ENCODE assay signal across 1 cellular context in the genomic region with DNA sequence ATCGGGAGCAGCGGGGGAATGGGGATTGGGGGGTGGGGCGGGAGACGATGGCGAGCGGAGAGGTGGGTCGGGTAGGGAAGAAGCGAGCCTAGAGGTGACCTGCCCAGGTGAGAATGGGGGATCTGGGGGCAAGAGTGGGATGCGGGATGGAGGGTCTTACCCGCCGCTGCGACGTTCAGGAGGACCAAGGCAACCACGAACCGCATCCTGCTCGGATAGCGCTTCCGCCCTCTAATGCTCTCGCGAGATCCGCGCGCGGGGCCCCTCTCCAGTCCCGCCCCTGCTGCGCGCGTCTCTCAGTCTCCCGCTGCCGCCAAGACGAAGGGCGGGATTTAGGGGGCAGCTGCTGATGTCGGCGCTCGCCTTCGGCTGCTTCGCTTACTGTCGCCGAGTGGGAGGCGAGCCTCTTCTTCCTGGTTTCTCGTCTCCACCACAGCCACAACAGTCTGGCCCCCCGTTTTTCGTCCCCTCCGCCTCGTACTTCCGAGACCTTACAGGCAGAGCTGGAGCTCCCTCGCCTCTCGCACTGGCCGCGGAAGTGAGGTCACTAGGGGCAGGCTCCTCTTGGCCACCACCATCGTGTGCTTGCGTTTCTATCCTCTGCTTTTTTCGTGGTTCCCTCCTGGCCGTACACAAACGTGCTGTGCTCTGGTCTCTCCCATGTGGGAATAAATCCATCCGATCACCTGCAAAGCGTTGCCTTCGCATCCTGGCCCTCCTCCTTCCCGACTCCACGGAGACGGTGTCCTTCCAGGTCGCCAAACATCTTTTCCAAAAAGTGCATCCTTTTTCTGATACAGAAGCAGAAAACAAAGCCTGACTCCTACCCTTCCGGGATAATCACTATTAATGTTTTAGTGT.
TF ChIP-seq lines count a peak whose summit lies in the region.

A gene (minus strand): TSS at position 233 of the 861 bp plus-strand sequence. CDS start 27 bp downstream, at position 206.

TF ChIP-seq in GM12878, 131 proteins besides CTCF, POLR2A, EP300 and RAD21 (continued from another document and continues in another):
- TF ChIP-seq, protein P1, sequence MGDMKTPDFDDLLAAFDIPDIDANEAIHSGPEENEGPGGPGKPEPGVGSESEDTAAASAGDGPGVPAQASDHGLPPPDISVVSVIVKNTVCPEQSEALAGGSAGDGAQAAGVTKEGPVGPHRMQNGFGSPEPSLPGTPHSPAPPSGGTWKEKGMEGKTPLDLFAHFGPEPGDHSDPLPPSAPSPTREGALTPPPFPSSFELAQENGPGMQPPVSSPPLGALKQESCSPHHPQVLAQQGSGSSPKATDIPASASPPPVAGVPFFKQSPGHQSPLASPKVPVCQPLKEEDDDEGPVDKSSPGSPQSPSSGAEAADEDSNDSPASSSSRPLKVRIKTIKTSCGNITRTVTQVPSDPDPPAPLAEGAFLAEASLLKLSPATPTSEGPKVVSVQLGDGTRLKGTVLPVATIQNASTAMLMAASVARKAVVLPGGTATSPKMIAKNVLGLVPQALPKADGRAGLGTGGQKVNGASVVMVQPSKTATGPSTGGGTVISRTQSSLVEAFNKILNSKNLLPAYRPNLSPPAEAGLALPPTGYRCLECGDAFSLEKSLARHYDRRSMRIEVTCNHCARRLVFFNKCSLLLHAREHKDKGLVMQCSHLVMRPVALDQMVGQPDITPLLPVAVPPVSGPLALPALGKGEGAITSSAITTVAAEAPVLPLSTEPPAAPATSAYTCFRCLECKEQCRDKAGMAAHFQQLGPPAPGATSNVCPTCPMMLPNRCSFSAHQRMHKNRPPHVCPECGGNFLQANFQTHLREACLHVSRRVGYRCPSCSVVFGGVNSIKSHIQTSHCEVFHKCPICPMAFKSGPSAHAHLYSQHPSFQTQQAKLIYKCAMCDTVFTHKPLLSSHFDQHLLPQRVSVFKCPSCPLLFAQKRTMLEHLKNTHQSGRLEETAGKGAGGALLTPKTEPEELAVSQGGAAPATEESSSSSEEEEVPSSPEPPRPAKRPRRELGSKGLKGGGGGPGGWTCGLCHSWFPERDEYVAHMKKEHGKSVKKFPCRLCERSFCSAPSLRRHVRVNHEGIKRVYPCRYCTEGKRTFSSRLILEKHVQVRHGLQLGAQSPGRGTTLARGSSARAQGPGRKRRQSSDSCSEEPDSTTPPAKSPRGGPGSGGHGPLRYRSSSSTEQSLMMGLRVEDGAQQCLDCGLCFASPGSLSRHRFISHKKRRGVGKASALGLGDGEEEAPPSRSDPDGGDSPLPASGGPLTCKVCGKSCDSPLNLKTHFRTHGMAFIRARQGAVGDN (IDR thresholded peaks at IDR 0.05), result peak; percentile 92
- TF ChIP-seq RCOR1 (conservative IDR thresholded peaks at IDR 0.05; ENCODE audit: low read depth, low read length) (peak; percentile 94; the same call in 1 of the 2 replicates), MYC (IDR thresholded peaks at IDR 0.05; ENCODE audit: insufficient read depth, insufficient read length, insufficient replicate concordance, low read length, severe bottlenecking) (no peak), NFYA (IDR thresholded peaks at IDR 0.05; ENCODE audit: borderline replicate concordance, low read depth, low read length) (no peak), TCF12 (IDR thresholded peaks at IDR 0.05; ENCODE audit: low read depth, low read length) (peak; percentile 77), NRF1 (conservative IDR thresholded peaks at IDR 0.05; ENCODE audit: low read depth, low read length) (0 out of 2 replicates have a peak, but pooled peaks have one; percentile 26), RBBP5 (conservative IDR thresholded peaks at IDR 0.05) (no peak), MTA3 (IDR thresholded peaks at IDR 0.05; ENCODE audit: borderline replicate concordance, low read length) (no peak; the same call in 1 of the 2 replicates), RUNX3 (IDR thresholded peaks at IDR 0.05; ENCODE audit: low read length) (peak; percentile 82), IKZF1 (conservative IDR thresholded peaks at IDR 0.05) (peak; percentile 70), BRCA1 (IDR thresholded peaks at IDR 0.05; ENCODE audit: low read depth, low read length) (peak; percentile 89), ZNF274 (IDR thresholded peaks at IDR 0.05; ENCODE audit: insufficient read depth, insufficient read length) (no peak), SMC3 (IDR thresholded peaks at IDR 0.05; ENCODE audit: borderline replicate concordance, low read length) (no peak), JUNB (IDR thresholded peaks at IDR 0.05) (no peak), MTA2 (IDR thresholded peaks at IDR 0.05; ENCODE audit: low read depth) (0 out of 2 replicates have a peak, but pooled peaks have one; percentile 29), HDAC6 (IDR thresholded peaks at IDR 0.05; ENCODE audit: unreplicated experiment) (peak; percentile 75), POU2F2 (IDR thresholded peaks at IDR 0.05; ENCODE audit: borderline replicate concordance, low read depth, low read length) (peak; percentile 72; the same call in 2 of the 3 replicates), MEF2A (IDR thresholded peaks at IDR 0.05; ENCODE audit: insufficient read depth, low read depth, low read length) (peak; percentile 34; the same call in 1 of the 2 replicates), GATAD2B (conservative IDR thresholded peaks at IDR 0.05; ENCODE audit: low read depth) (peak; percentile 79; the same call in 1 of the 2 replicates), MEF2B (IDR thresholded peaks at IDR 0.05; ENCODE audit: partially characterized antibody, poor library complexity, severe bottlenecking) (no peak), BCL11A (IDR thresholded peaks at IDR 0.05; ENCODE audit: low read depth, low read length) (no peak), ZNF217 (IDR thresholded peaks at IDR 0.05) (no peak), SMAD1 (IDR thresholded peaks at IDR 0.05; ENCODE audit: low read depth, partially characterized antibody) (peak; percentile 91), JUND (IDR thresholded peaks at IDR 0.05; ENCODE audit: low read depth, low read length) (no peak)
- TF ChIP-seq, protein P2, sequence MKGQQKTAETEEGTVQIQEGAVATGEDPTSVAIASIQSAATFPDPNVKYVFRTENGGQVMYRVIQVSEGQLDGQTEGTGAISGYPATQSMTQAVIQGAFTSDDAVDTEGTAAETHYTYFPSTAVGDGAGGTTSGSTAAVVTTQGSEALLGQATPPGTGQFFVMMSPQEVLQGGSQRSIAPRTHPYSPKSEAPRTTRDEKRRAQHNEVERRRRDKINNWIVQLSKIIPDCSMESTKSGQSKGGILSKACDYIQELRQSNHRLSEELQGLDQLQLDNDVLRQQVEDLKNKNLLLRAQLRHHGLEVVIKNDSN (IDR thresholded peaks at IDR 0.05; ENCODE audit: borderline replicate concordance, extremely low read length, insufficient read depth, low read depth, low read length), result no peak
- TF ChIP-seq, protein P3, sequence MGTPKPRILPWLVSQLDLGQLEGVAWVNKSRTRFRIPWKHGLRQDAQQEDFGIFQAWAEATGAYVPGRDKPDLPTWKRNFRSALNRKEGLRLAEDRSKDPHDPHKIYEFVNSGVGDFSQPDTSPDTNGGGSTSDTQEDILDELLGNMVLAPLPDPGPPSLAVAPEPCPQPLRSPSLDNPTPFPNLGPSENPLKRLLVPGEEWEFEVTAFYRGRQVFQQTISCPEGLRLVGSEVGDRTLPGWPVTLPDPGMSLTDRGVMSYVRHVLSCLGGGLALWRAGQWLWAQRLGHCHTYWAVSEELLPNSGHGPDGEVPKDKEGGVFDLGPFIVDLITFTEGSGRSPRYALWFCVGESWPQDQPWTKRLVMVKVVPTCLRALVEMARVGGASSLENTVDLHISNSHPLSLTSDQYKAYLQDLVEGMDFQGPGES (IDR thresholded peaks at IDR 0.05), result no peak
- TF ChIP-seq, protein P4, sequence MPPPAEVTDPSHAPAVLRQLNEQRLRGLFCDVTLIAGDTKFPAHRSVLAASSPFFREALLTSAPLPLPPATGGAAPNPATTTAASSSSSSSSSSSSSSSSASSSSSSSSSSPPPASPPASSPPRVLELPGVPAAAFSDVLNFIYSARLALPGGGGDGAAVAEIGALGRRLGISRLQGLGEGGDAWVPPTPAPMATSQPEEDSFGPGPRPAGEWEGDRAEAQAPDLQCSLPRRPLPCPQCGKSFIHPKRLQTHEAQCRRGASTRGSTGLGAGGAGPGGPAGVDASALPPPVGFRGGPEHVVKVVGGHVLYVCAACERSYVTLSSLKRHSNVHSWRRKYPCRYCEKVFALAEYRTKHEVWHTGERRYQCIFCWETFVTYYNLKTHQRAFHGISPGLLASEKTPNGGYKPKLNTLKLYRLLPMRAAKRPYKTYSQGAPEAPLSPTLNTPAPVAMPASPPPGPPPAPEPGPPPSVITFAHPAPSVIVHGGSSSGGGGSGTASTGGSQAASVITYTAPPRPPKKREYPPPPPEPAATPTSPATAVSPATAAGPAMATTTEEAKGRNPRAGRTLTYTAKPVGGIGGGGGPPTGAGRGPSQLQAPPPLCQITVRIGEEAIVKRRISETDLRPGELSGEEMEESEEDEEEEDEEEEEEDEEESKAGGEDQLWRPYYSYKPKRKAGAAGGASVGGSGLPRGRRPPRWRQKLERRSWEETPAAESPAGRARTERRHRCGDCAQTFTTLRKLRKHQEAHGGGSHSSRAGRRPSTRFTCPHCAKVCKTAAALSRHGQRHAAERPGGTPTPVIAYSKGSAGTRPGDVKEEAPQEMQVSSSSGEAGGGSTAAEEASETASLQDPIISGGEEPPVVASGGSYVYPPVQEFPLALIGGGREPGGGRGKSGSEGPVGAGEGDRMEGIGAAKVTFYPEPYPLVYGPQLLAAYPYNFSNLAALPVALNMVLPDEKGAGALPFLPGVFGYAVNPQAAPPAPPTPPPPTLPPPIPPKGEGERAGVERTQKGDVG (CRISPR knock-in tag; IDR thresholded peaks at IDR 0.05), result no peak
- TF ChIP-seq, protein P5, sequence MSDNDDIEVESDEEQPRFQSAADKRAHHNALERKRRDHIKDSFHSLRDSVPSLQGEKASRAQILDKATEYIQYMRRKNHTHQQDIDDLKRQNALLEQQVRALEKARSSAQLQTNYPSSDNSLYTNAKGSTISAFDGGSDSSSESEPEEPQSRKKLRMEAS (IDR thresholded peaks at IDR 0.05; ENCODE audit: low read depth, low read length), result peak; percentile 10; the same call in 1 of the 2 replicates
- TF ChIP-seq, protein P6, sequence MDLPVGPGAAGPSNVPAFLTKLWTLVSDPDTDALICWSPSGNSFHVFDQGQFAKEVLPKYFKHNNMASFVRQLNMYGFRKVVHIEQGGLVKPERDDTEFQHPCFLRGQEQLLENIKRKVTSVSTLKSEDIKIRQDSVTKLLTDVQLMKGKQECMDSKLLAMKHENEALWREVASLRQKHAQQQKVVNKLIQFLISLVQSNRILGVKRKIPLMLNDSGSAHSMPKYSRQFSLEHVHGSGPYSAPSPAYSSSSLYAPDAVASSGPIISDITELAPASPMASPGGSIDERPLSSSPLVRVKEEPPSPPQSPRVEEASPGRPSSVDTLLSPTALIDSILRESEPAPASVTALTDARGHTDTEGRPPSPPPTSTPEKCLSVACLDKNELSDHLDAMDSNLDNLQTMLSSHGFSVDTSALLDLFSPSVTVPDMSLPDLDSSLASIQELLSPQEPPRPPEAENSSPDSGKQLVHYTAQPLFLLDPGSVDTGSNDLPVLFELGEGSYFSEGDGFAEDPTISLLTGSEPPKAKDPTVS (IDR thresholded peaks at IDR 0.05; ENCODE audit: low read depth, low read length), result no peak
- TF ChIP-seq, protein P7, sequence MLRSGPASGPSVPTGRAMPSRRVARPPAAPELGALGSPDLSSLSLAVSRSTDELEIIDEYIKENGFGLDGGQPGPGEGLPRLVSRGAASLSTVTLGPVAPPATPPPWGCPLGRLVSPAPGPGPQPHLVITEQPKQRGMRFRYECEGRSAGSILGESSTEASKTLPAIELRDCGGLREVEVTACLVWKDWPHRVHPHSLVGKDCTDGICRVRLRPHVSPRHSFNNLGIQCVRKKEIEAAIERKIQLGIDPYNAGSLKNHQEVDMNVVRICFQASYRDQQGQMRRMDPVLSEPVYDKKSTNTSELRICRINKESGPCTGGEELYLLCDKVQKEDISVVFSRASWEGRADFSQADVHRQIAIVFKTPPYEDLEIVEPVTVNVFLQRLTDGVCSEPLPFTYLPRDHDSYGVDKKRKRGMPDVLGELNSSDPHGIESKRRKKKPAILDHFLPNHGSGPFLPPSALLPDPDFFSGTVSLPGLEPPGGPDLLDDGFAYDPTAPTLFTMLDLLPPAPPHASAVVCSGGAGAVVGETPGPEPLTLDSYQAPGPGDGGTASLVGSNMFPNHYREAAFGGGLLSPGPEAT (IDR thresholded peaks at IDR 0.05; ENCODE audit: low read depth), result peak; percentile 59; the same call in 1 of the 2 replicates
- TF ChIP-seq, protein P8, sequence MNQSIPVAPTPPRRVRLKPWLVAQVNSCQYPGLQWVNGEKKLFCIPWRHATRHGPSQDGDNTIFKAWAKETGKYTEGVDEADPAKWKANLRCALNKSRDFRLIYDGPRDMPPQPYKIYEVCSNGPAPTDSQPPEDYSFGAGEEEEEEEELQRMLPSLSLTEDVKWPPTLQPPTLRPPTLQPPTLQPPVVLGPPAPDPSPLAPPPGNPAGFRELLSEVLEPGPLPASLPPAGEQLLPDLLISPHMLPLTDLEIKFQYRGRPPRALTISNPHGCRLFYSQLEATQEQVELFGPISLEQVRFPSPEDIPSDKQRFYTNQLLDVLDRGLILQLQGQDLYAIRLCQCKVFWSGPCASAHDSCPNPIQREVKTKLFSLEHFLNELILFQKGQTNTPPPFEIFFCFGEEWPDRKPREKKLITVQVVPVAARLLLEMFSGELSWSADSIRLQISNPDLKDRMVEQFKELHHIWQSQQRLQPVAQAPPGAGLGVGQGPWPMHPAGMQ (IDR thresholded peaks at IDR 0.05; ENCODE audit: borderline replicate concordance), result peak; percentile 74
- TF ChIP-seq, protein P9, sequence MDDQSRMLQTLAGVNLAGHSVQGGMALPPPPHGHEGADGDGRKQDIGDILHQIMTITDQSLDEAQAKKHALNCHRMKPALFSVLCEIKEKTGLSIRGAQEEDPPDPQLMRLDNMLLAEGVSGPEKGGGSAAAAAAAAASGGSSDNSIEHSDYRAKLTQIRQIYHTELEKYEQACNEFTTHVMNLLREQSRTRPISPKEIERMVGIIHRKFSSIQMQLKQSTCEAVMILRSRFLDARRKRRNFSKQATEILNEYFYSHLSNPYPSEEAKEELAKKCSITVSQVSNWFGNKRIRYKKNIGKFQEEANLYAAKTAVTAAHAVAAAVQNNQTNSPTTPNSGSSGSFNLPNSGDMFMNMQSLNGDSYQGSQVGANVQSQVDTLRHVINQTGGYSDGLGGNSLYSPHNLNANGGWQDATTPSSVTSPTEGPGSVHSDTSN (IDR thresholded peaks at IDR 0.05; ENCODE audit: insufficient replicate concordance, low read depth, low read length), result no peak
- TF ChIP-seq, protein P10, sequence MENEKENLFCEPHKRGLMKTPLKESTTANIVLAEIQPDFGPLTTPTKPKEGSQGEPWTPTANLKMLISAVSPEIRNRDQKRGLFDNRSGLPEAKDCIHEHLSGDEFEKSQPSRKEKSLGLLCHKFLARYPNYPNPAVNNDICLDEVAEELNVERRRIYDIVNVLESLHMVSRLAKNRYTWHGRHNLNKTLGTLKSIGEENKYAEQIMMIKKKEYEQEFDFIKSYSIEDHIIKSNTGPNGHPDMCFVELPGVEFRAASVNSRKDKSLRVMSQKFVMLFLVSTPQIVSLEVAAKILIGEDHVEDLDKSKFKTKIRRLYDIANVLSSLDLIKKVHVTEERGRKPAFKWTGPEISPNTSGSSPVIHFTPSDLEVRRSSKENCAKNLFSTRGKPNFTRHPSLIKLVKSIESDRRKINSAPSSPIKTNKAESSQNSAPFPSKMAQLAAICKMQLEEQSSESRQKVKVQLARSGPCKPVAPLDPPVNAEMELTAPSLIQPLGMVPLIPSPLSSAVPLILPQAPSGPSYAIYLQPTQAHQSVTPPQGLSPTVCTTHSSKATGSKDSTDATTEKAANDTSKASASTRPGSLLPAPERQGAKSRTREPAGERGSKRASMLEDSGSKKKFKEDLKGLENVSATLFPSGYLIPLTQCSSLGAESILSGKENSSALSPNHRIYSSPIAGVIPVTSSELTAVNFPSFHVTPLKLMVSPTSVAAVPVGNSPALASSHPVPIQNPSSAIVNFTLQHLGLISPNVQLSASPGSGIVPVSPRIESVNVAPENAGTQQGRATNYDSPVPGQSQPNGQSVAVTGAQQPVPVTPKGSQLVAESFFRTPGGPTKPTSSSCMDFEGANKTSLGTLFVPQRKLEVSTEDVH (IDR thresholded peaks at IDR 0.05; ENCODE audit: low read depth, partially characterized antibody), result peak; percentile 71
